13 cellular contexts compared by ENCODE assay signal in the genomic region with DNA sequence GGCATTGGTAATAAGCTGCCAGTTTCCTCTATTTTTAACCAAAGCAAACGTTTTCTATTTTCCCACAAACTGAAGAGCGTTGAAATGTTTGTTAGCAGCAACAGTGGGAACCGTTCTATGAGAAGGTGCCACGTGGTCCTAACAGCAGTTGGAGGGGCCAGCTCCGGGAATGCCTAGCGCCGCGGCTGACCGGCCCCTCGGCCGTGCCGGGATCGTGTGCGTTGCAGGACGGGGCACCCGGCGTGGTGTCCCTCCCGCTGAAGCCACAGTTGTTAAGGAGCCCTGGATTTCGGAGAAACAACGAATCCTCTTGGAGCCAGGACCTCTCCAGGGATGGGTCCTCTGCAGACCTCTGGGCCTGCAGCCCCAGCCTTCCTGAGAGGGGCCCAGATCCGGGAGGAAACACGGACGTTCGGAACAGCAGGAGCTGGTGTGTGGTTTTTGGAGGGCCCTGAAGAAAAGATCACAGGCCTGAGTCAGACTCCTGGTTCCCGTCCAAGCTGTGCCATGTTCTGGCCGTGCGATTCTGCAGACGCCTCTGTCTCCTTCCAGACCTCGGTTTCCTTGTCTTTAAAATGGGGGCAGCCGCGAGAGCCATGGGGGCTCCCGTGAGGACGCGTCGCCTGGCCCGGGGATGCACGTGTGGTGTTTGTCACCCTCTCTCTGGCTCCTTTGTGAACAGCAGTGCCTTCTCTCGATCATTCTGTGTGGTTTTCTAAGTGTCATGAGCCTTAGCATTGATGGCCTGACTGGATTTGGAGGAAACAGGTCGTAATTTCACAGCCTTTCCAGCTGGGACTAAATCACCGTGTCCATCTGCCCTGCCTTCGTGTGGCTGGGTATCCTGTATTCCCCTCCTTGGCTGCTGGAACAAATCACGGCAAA. TPM values are rescaled to one million over a fixed set of nuclear protein-coding genes. Genes with fewer than 3 reads are reported as not detected.
DNase-seq lines count a peak whose midpoint lies in the region; FAIRE-seq and TF ChIP-seq lines count a peak whose summit lies in the region.
"Had no signal": no experiment of that assay in that cellular context is flagged by ENCODE, and none has a peak within 500 bp of the region (broad histone marks: within the 10 kb centered on the region; RNA-seq: fewer than 3 reads in every experiment).

No MANE protein-coding gene starts in this region.

- H3K9me3 ChIP-seq in stomach smooth muscle (ENCODE audit: control insufficient read depth in 2 of 2, low read length in 2 of 2) = no peaks in the 10 kb centered on the region

- peaks cover 0 to 2% of the 10 kb centered on the region in 2 donors for H3K36me3 ChIP-seq in stomach smooth muscle (ENCODE audit: control insufficient read depth in 2 of 2, insufficient read depth in 2 of 2, low read length in 2 of 2)

- H3K9me3 Mint-ChIP-seq in brain = no peaks in the 10 kb centered on the region

- H3K27me3 ChIP-seq in stomach smooth muscle (ENCODE audit: control insufficient read depth in 1 of 2, insufficient read depth in 2 of 2, low read length in 2 of 2) = no peaks in the 10 kb centered on the region

- peak; percentile 38 for DNase-seq in G401 (ENCODE audit: low spot score)
- DNase-seq in hepatic stellate cell (ENCODE audit: low spot score) = peak; percentile 91
- no peak for DNase-seq in NCI-H526 (lab: John Stamatoyannopoulos, UW)
- DNase-seq in GM19239 (ENCODE audit: insufficient read length, low spot score) = no peak
- no peak for DNase-seq in NCI-H510A treated with DMSO at 0.1 percent for 48 hours (lab: John Stamatoyannopoulos, UW)
- no peak for DNase-seq in RCC 7860 (ENCODE audit: low spot score)
- DNase-seq: activated CD8-positive, alpha-beta memory T cell treated with anti-CD3 and anti-CD28 coated beads, Interleukin-2, amount 50 U/mL, for 48 hours; cerebellar nuclear complex; DMS 273 treated with DMSO at 0.1 percent for 48 hours; MM.1S had no signal

- H3K9ac ChIP-seq in stomach smooth muscle (ENCODE audit: low read length in 2 of 2) = peak overlapping the region in 1 of 2 donors; percentile 91

- H3K4me1 Mint-ChIP-seq in brain = peaks cover 40% of the 10 kb centered on the region

- H3K4me3 ChIP-seq in stomach smooth muscle (ENCODE audit: low read length in 2 of 2) = peak overlapping the region; percentile 48 to 65

- H3K27me3 Mint-ChIP-seq in brain = peaks cover 2% of the 10 kb centered on the region
- H3K27me3 Mint-ChIP-seq: progenitor cell of endocrine pancreas had no signal

- peaks cover 18% of the 10 kb centered on the region for H3K36me3 Mint-ChIP-seq in brain

- H3K27ac Mint-ChIP-seq in brain = peak overlapping the region; percentile 64 to 78 (median 72)
- H3K27ac Mint-ChIP-seq: progenitor cell of endocrine pancreas had no signal

- H3K27ac ChIP-seq in stomach smooth muscle (ENCODE audit: low read length) = peak overlapping the region; percentile 92

- no peak for FAIRE-seq in GM19239 (lab: Jason Lieb, UNC)
- no peak for FAIRE-seq in RCC 7860 (lab: Jason Lieb, UNC)

- H3K4me3 Mint-ChIP-seq in brain = no peak overlapping the region

- no peak for TF ChIP-seq CTCF in brain (conservative IDR thresholded peaks at IDR 0.05)

- H3K4me1 ChIP-seq in stomach smooth muscle (ENCODE audit: control insufficient read depth, insufficient read depth, low read length) = peaks cover 91% of the 10 kb centered on the region

- in situ Hi-C loops in G401 (cut with HindIII; ENCODE audit: low sequenced_read_pairs) = no loop called here

RNA-seq across cellular contexts. Expression of gene FAM20C, which starts 40.4 kb away (rescaled TPM):
- 12.8 and 14.8 TPM in 2 replicates for total RNA-seq in G401 (2014; rRNA removed; shearing (Covaris generic))
- polyA plus RNA-seq in brain (ENCODE audit: insufficient read depth, low read depth, low replicate concordance) = 20.8 TPM

RNA-seq across cellular contexts. Expression of gene FOXL3, which starts 57.2 kb away (rescaled TPM):
- total RNA-seq in G401 (2014; rRNA removed; shearing (Covaris generic)) = not detected in 2 replicates
- polyA plus RNA-seq in brain (ENCODE audit: insufficient read depth, low read depth, low replicate concordance) = not detected
- total RNA-seq: progenitor cell of endocrine pancreas had no signal

Comparison
In these comparisons a context has a peak if more than half of its experiments do, and no peak if none do; other contexts are left out.
1. DNase-seq: peak in G401 (single experiment) and hepatic stellate cell (single experiment); none in NCI-H526 (0 of 2), GM19239 (single experiment), NCI-H510A treated with DMSO at 0.1 percent for 48 hours (single experiment) and RCC 7860 (single experiment).